In the genomic region with DNA sequence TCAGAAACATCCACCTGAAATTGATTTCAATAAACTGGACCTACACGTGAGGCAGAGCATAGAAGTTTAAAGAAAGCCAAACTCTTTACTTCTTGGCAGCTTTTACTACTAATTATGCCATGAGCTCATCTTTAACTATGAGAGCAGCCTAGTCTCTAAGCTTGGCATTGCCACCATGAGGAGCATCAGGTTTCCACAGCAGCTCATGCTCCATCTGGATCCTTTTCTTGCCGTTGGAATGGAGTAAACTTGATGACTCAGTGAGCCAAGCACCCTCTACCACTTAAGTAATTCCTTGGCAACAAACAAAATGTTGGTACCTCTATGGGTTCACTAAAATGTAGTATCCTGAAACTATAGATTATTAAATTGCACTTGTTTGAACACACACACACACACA, we compare ENCODE assay signal across 16 cellular contexts.
DNase-seq lines count a peak whose midpoint lies in the region; ATAC-seq and TF ChIP-seq lines count a peak whose summit lies in the region.
"Had no signal": no experiment of that assay in that cellular context is flagged by ENCODE, and none has a peak within 500 bp of the region (broad histone marks: within the 10 kb centered on the region; RNA-seq: fewer than 3 reads in every experiment).

No MANE protein-coding gene starts in this region.

- no peak overlapping the region for H2BK15ac ChIP-seq in mesendoderm (replicated peaks; ENCODE audit: low read depth)

- H3K27ac ChIP-seq in HEK293 (ENCODE audit: extremely low read depth, low read depth, low read length) (no peak overlapping the region), mesendoderm (ENCODE audit: low read depth, low read length) (no peak overlapping the region)
- H3K27ac ChIP-seq: prostate gland, SK-N-MC had no signal

- no peak overlapping the region for H3K9ac ChIP-seq in mesendoderm (ENCODE audit: low read length)

- H3K23ac ChIP-seq in mesendoderm (ENCODE audit: low read length) = no peak overlapping the region

- no peak overlapping the region for H2AK5ac ChIP-seq in mesendoderm (ENCODE audit: low read length)

- ATAC-seq in HG02610 (IDR thresholded peaks at IDR 0.05; ENCODE audit: unreplicated experiment) (no peak), GM18519 (IDR thresholded peaks at IDR 0.05; ENCODE audit: low FRiP score, unreplicated experiment) (no peak)
- ATAC-seq: stimulated activated memory B cell treated with anti-CD40 and anti-IgM and Interleukin-4, amounts not matched to agents 10 μg/mL and 1 μg/mL and 100 μg/mL, for 72 hours had no signal

- TF ChIP-seq CTCF in HEK293 (tag by site-specific recombination; IDR thresholded peaks at IDR 0.05) (no peak), astrocyte of the spinal cord (IDR thresholded peaks at IDR 0.05; ENCODE audit: low read depth, low read length) (no peak)

- no peak overlapping the region for H2BK5ac ChIP-seq in mesendoderm (ENCODE audit: low read length)

- H4K5ac ChIP-seq in mesendoderm (ENCODE audit: low read length) = no peak overlapping the region

- H3K4me3 ChIP-seq in HEK293 (ENCODE audit: low read depth, low read length) (no peak overlapping the region), astrocyte of the spinal cord (ENCODE audit: low read depth, low read length) (no peak overlapping the region), mesendoderm (ENCODE audit: low read length) (no peak overlapping the region)
- H3K4me3 ChIP-seq: prostate gland, SK-N-MC had no signal

- in situ Hi-C loops in astrocyte of the spinal cord (cut with HindIII; ENCODE audit: low sequenced_read_pairs) = no loop called here

- no peak overlapping the region for H3K4me2 ChIP-seq in mesendoderm (ENCODE audit: low read length)

- no peak overlapping the region for H4K8ac ChIP-seq in mesendoderm (ENCODE audit: low read depth, low read length)

- DNase-seq in NCI-H226 (peak; percentile 65), astrocyte of the spinal cord (ENCODE audit: low read depth, low spot score) (peak; percentile 8), mesendoderm (peak; percentile 9), NCI-H1092 (lab: John Stamatoyannopoulos, UW) (no peak), SKM-1 (lab: John Stamatoyannopoulos, UW; ENCODE audit: unreplicated experiment) (no peak)
- DNase-seq: activated T-cell treated with anti-CD3 and anti-CD28 coated beads, Interleukin-2, amount 50 U/mL, for 24 hours; central memory CD4-positive, alpha-beta T cell; effector memory CD4-positive, alpha-beta T cell; stimulated activated CD4-positive, alpha-beta T cell treated with anti-CD3 and anti-CD28 coated beads, Interleukin-12 subunit alpha, Interleukin-12 subunit beta, amount 100 ng/mL, for 4 hours; trophoblast cell had no signal

- CTCF ChIA-PET in HEK293 (lab: Yijun Ruan, JAX) = no interaction called here

- H3K79me1 ChIP-seq in mesendoderm (ENCODE audit: low read length) = no peaks in the 10 kb centered on the region

- H3K79me2 ChIP-seq in mesendoderm (ENCODE audit: control insufficient read depth, insufficient read depth, low read length) = no peaks in the 10 kb centered on the region

- no peaks in the 10 kb centered on the region for H3K27me3 ChIP-seq in mesendoderm (ENCODE audit: insufficient read depth, low read length, poor library complexity)

- no peak overlapping the region for H2BK120ac ChIP-seq in mesendoderm (ENCODE audit: low read depth, low read length)

- POLR2A ChIA-PET in HEK293 (lab: Yijun Ruan, JAX) = no interaction called here

- H3K4me1 ChIP-seq in HEK293 (ENCODE audit: control insufficient read depth, insufficient read depth, low read length) (no peaks in the 10 kb centered on the region), mesendoderm (ENCODE audit: control insufficient read depth, low read depth, low read length) (no peaks in the 10 kb centered on the region)
- H3K4me1 ChIP-seq: prostate gland had no signal

- no peak overlapping the region for H3K18ac ChIP-seq in mesendoderm (ENCODE audit: low read length)

- H3K36me3 ChIP-seq in HEK293 (ENCODE audit: control insufficient read depth in 2 of 2, insufficient read depth in 1 of 2, low read length in 2 of 2) = no peaks in the 10 kb centered on the region
- no peaks in the 10 kb centered on the region for H3K36me3 ChIP-seq in mesendoderm (ENCODE audit: control insufficient read depth, insufficient read depth, low read length)
- H3K36me3 ChIP-seq: prostate gland had no signal

- no peaks in the 10 kb centered on the region for H3K9me3 ChIP-seq in HEK293 (ENCODE audit: control insufficient read depth, insufficient read depth, low read depth, low read length)
- H3K9me3 ChIP-seq: prostate gland had no signal

- no peak overlapping the region for H3K4ac ChIP-seq in mesendoderm (ENCODE audit: low read depth, low read length)

- H3K56ac ChIP-seq in mesendoderm (ENCODE audit: low read length) = no peak overlapping the region

- no CpG with 5 or more reads among the region's 2 CpGs for WGBS in mesendoderm (ENCODE audit: extremely low coverage, insufficient coverage, low lambda C conversion rate)

TF ChIP-seq in HEK293, 187 proteins besides CTCF, POLR2A, EP300 and RAD21:
- TF ChIP-seq SP7 (tag by site-specific recombination; IDR thresholded peaks at IDR 0.05) = no peak
- TF ChIP-seq ZBTB17 (tag by site-specific recombination; IDR thresholded peaks at IDR 0.05) = 0 out of 2 replicates have a peak, but pooled peaks have one; percentile 21
- peak; percentile 20; the same call in 1 of the 2 replicates for TF ChIP-seq ZNF366 (tag by site-specific recombination; conservative IDR thresholded peaks at IDR 0.05)

Comparison
In these comparisons a context has a peak if more than half of its experiments do, and no peak if none do; other contexts are left out.
1. DNase-seq: peak in NCI-H226 (single experiment), astrocyte of the spinal cord (single experiment) and mesendoderm (single experiment); none in NCI-H1092 (single experiment) and SKM-1 (single experiment).